23 cellular contexts compared by ENCODE assay signal in genomic region chr9:87770616-87771015, GRCh38.
"Had no signal": no experiment of that assay in that cellular context is flagged by ENCODE, and none has a peak within 500 bp of the region (broad histone marks: within the 10 kb centered on the region; RNA-seq: fewer than 3 reads in every experiment).

No MANE protein-coding gene starts in this region.

- FAIRE-seq: endothelial cell of umbilical vein, frontal cortex had no signal

- H3K4me1 ChIP-seq: adrenal gland, ascending aorta, colonic mucosa, sigmoid colon, upper lobe of right lung had no signal

- ATAC-seq: effector memory CD8-positive, alpha-beta T cell had no signal

- H3K27ac ChIP-seq: adrenal gland, ascending aorta, brain microvascular endothelial cell, colonic mucosa, dorsolateral prefrontal cortex, esophagus muscularis mucosa, hepatocyte, sigmoid colon, thoracic aorta, upper lobe of right lung had no signal

- H3K4me3 ChIP-seq: adrenal gland, ascending aorta, colonic mucosa, dorsolateral prefrontal cortex, esophagus muscularis mucosa, hepatocyte, sigmoid colon, thoracic aorta, upper lobe of right lung had no signal

- H3K9me3 ChIP-seq: adrenal gland, ascending aorta, colonic mucosa, esophagus muscularis mucosa, sigmoid colon, thoracic aorta, upper lobe of right lung had no signal

- H3K4me2 ChIP-seq: hepatocyte had no signal

- DNase-seq: activated naive CD4-positive, alpha-beta T cell; activated T-cell treated with anti-CD3 and anti-CD28 coated beads, Interleukin-2, amount 50 U/mL, for 1 hour; adrenal gland; brain microvascular endothelial cell; colonic mucosa; dorsolateral prefrontal cortex; effector memory CD8-positive, alpha-beta T cell; glutamatergic neuron; mammary epithelial cell; midbrain; natural killer cell; posterior cingulate gyrus; sigmoid colon; stimulated activated CD4-positive, alpha-beta T cell treated with anti-CD3 and anti-CD28 coated beads, Interleukin-4, amount 100 ng/mL, for 1 hour; stimulated activated naive CD4-positive, alpha-beta T cell; T-helper 9 cell; upper lobe of right lung had no signal
